ENCODE assay signal across 8 cellular contexts in the genomic region with DNA sequence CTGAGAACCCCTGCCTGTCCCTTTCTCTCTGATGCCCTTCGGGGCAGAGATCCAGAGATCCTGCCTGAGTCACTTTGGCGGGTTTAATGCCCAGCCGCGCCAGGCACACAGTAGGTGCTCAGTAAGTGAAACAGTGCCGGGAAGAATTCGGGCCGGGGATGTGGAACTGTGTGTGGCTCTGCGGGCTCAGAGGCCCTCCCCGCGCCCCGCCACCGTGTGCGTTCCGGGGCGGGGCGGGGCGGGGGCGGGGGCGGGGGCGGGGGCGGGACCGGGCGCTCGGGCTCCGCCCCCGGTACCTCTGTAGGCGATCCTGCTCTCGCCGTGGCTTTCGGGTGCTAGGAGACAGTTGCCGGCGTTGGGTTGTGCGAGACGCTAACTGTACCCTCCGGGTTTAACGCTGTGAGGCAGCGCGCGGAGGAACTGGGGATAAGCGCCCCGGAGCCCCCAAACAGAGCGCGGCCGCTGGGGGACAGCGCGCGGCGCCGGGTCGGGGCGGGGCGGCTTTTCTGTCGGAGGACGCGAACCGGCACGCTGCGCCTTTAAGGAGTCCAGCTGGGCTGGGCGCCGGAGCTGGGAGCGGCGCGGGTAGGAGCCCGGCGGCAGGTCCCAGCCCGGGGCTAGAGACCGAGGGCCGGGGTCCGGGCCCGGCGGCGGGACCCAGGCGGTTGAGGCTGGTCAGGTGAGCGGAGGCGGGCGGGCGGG. TPM values are rescaled to one million over a fixed set of nuclear protein-coding genes. Genes with fewer than 3 reads are reported as not detected.
DNase-seq lines count a peak whose midpoint lies in the region; ATAC-seq and TF ChIP-seq lines count a peak whose summit lies in the region.

A gene with protein sequence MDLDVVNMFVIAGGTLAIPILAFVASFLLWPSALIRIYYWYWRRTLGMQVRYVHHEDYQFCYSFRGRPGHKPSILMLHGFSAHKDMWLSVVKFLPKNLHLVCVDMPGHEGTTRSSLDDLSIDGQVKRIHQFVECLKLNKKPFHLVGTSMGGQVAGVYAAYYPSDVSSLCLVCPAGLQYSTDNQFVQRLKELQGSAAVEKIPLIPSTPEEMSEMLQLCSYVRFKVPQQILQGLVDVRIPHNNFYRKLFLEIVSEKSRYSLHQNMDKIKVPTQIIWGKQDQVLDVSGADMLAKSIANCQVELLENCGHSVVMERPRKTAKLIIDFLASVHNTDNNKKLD (plus strand): TSS at position 555 of the 702 bp plus-strand sequence. CDS start 18,795 bp downstream, outside the sequence.

- peaks cover 41% of the 10 kb centered on the region for H3K27me3 ChIP-seq in endodermal cell (ENCODE audit: control insufficient read depth, insufficient read depth, low read length, poor library complexity, severe bottlenecking)

- H3K36me3 ChIP-seq in endodermal cell (ENCODE audit: control insufficient read depth, insufficient read depth, low read length), result no peaks in the 10 kb centered on the region

- H3K27me3 Mint-ChIP-seq in activated CD8-positive, alpha-beta memory T cell treated with anti-CD3 and anti-CD28 coated beads, Interleukin-2, amount 10 ng/mL, durations not matched to agents 7 days and 5 days, result peaks cover 36% of the 10 kb centered on the region
- peaks cover 27% of the 10 kb centered on the region for H3K27me3 Mint-ChIP-seq in endodermal cell (ENCODE audit: insufficient read depth)

- no peaks in the 10 kb centered on the region for H3K9me3 Mint-ChIP-seq in activated CD8-positive, alpha-beta memory T cell treated with anti-CD3 and anti-CD28 coated beads, Interleukin-2, amount 10 ng/mL, durations not matched to agents 7 days and 5 days (ENCODE audit: low read depth)
- H3K9me3 Mint-ChIP-seq in endodermal cell, result no peaks in the 10 kb centered on the region

- H3K4me3 Mint-ChIP-seq in activated CD8-positive, alpha-beta memory T cell treated with anti-CD3 and anti-CD28 coated beads, Interleukin-2, amount 10 ng/mL, durations not matched to agents 7 days and 5 days, result peak within 1 kb of the TSS; percentile 85
- H3K4me3 Mint-ChIP-seq in endodermal cell, result peak within 1 kb of the TSS; percentile 80

- WGBS in endodermal cell (ENCODE audit: insufficient coverage in 1 of 2, insufficient read length in 1 of 2), 2 experiments, result 0 to 1% methylated on average over 26 to 75 of the region's 77 CpGs

- H3K4me1 Mint-ChIP-seq in activated CD8-positive, alpha-beta memory T cell treated with anti-CD3 and anti-CD28 coated beads, Interleukin-2, amount 10 ng/mL, durations not matched to agents 7 days and 5 days, result peaks cover 16% of the 10 kb centered on the region
- H3K4me1 Mint-ChIP-seq in endodermal cell, result peaks cover 20% of the 10 kb centered on the region

- DNase-seq in AG09309 (ENCODE audit: low read depth) (peak; percentile 17), NCI-H774 (lab: John Stamatoyannopoulos, UW) (peak; percentile 27), endodermal cell (peak; percentile 93), midbrain (lab: John Stamatoyannopoulos, UW) (peak; percentile 90)
- DNase-seq in activated CD8-positive, alpha-beta memory T cell treated with anti-CD3 and anti-CD28 coated beads, Interleukin-2, amount 10 ng/mL, durations not matched to agents 7 days and 5 days, result peak; percentile 84
- DNase-seq in stimulated activated CD8-positive, alpha-beta memory T cell treated with anti-CD3 and anti-CD28 coated beads, Interleukin-2, amount 100 ng/mL, for 48 hours (ENCODE audit: low read depth in 2 of 2), result peak; percentile 69 to 74

- H3K27ac Mint-ChIP-seq in activated CD8-positive, alpha-beta memory T cell treated with anti-CD3 and anti-CD28 coated beads, Interleukin-2, amount 10 ng/mL, durations not matched to agents 7 days and 5 days, result peak within 1 kb of the TSS; percentile 81
- H3K27ac Mint-ChIP-seq in endodermal cell, result peak within 1 kb of the TSS; percentile 90

- H3K4me3 ChIP-seq in AG09309 (ENCODE audit: control insufficient read depth, low read depth, low read length), result peak within 1 kb of the TSS; percentile 90
- H3K4me3 ChIP-seq in endodermal cell (ENCODE audit: low read length), result peak within 1 kb of the TSS; percentile 86

- TF ChIP-seq CTCF in AG09309 (IDR thresholded peaks at IDR 0.05; ENCODE audit: control insufficient read depth, insufficient read depth, low read depth, low read length, missing control alignments), result no peak
- peak; percentile 29 for TF ChIP-seq CTCF in endodermal cell (conservative IDR thresholded peaks at IDR 0.05)

- H3K9me3 ChIP-seq in endodermal cell (ENCODE audit: control insufficient read depth, low read length), result no peaks in the 10 kb centered on the region

- ATAC-seq in GM18867 (IDR thresholded peaks at IDR 0.05; ENCODE audit: unreplicated experiment), result peak; percentile 74
- ATAC-seq in HG03095 (IDR thresholded peaks at IDR 0.05; ENCODE audit: unreplicated experiment), result peak; percentile 77
- peak; percentile 91 for ATAC-seq in activated CD8-positive, alpha-beta memory T cell treated with anti-CD3 and anti-CD28 coated beads, Interleukin-2, amount 10 ng/mL, durations not matched to agents 7 days and 5 days

- CTCF ChIA-PET in activated CD8-positive, alpha-beta memory T cell treated with anti-CD3 and anti-CD28 coated beads, Interleukin-2, amount 10 ng/mL, durations not matched to agents 7 days and 5 days (lab: Charles Lee), result interaction anchor here (0.6 to 2.5 kb wide), 10 partner anchors 10 to 237 kb away, joined by 3 to 29 read pairs (median 4); partner anchors contain the start of genes DNASE1L3, HTD2 and RPP14

- no peak within 1 kb of the TSS for H3K27ac ChIP-seq in endodermal cell (ENCODE audit: low read depth, low read length)

- peaks cover 2% of the 10 kb centered on the region for H3K36me3 Mint-ChIP-seq in activated CD8-positive, alpha-beta memory T cell treated with anti-CD3 and anti-CD28 coated beads, Interleukin-2, amount 10 ng/mL, durations not matched to agents 7 days and 5 days
- no peaks in the 10 kb centered on the region for H3K36me3 Mint-ChIP-seq in endodermal cell (ENCODE audit: low read depth)

- no peaks in the 10 kb centered on the region for H3K4me1 ChIP-seq in endodermal cell (ENCODE audit: control insufficient read depth, insufficient read depth, low read length)

- H3K9ac ChIP-seq in endodermal cell (ENCODE audit: extremely low read depth, low read length, poor library complexity, severe bottlenecking), result peak within 1 kb of the TSS; percentile 41

RNA-seq across cellular contexts. Expression of the gene that starts here (rescaled TPM):
- total RNA-seq in activated CD8-positive, alpha-beta memory T cell treated with anti-CD3 and anti-CD28 coated beads, Interleukin-2, amount 10 ng/mL, durations not matched to agents 7 days and 5 days, result 1 to 10 TPM; 5.0 to 7.3 TPM
- total RNA-seq in endodermal cell, result 1 to 10 TPM; 7.5 to 8.6 TPM
- 10.7 TPM for polyA plus RNA-seq in endodermal cell (2013, experiment 1 of 2)
- polyA plus RNA-seq in endodermal cell (2013, experiment 2 of 2), result 7.8 TPM

Comparison
In these comparisons a context has a peak if more than half of its experiments do, and no peak if none do; other contexts are left out.
1. DNase-seq: peak in every context shown above with its lines; median percentile 93 in endodermal cell; 90 in midbrain; 84 in activated CD8-positive, alpha-beta memory T cell treated with anti-CD3 and anti-CD28 coated beads, Interleukin-2, amount 10 ng/mL, durations not matched to agents 7 days and 5 days; 72 in stimulated activated CD8-positive, alpha-beta memory T cell treated with anti-CD3 and anti-CD28 coated beads, Interleukin-2, amount 100 ng/mL, for 48 hours; 27 in NCI-H774; 17 in AG09309.